ENCODE assay signal across 26 cellular contexts in genomic region chr11:127063191-127063590, GRCh38.
"Had no signal": no experiment of that assay in that cellular context is flagged by ENCODE, and none has a peak within 500 bp of the region (broad histone marks: within the 10 kb centered on the region; RNA-seq: fewer than 3 reads in every experiment).

No MANE protein-coding gene starts in this region.

- DNase-seq: activated CD4-positive, alpha-beta memory T cell treated with anti-CD3 and anti-CD28 coated beads for 36 hours; activated CD4-positive, alpha-beta T cell treated with anti-CD3 and anti-CD28 coated beads, Interleukin-2, amount 10 ng/mL, durations not matched to agents 7 days and 5 days; activated CD4-positive, CD25-positive, alpha-beta regulatory T cell; activated CD8-positive, alpha-beta memory T cell treated with anti-CD3 and anti-CD28 coated beads for 24 hours; activated effector memory CD4-positive, alpha-beta T cell treated with anti-CD3 and anti-CD28 coated beads, Interleukin-2, amount 50 U/mL, for 16 hours; activated naive CD4-positive, alpha-beta T cell treated with Interleukin-2 at 50 U/mL for 16 hours; activated naive CD8-positive, alpha-beta T cell treated with anti-CD3 and anti-CD28 coated beads, Interleukin-2, amount 50 U/mL, for 24 hours; activated T-cell treated with anti-CD3 and anti-CD28 coated beads, Interleukin-2, amount 50 U/mL, for 4 hours; amniotic stem cell; MM.1S; NCI-H1105 treated with DMSO at 0.1 percent for 48 hours; NCI-H1436 treated with DMSO at 0.1 percent for 48 hours; NCI-H1930; NCI-H446 treated with DMSO at 0.1 percent for 48 hours; NCI-H524 treated with DMSO at 0.1 percent for 48 hours; NCI-H748 treated with DMSO at 0.1 percent for 48 hours; NK-92 treated with Interleukin-12 subunit alpha and Interleukin-12 subunit beta, amount 100 ng/mL, for 24 hours; OCI-M1; Right ventricle myocardium superior; SJCRH30; SK-N-SH; T-helper 1 cell had no signal

- H3K9me3 Mint-ChIP-seq: activated CD4-positive, alpha-beta memory T cell treated with anti-CD3 and anti-CD28 coated beads for 36 hours; activated CD4-positive, alpha-beta T cell treated with anti-CD3 and anti-CD28 coated beads, Interleukin-2, amount 10 ng/mL, durations not matched to agents 7 days and 5 days; activated naive CD4-positive, alpha-beta T cell treated with anti-CD3 and anti-CD28 coated beads, Interleukin-2, amount 50 U/mL, for 72 hours; activated naive CD8-positive, alpha-beta T cell treated with anti-CD3 and anti-CD28 coated beads, Interleukin-2, amount 50 U/mL, for 24 hours; activated T-cell treated with anti-CD3 and anti-CD28 coated beads, Interleukin-2, amount 50 U/mL, for 4 hours; brain had no signal

- H3K4me3 Mint-ChIP-seq: activated CD4-positive, alpha-beta memory T cell treated with anti-CD3 and anti-CD28 coated beads for 36 hours; activated CD4-positive, alpha-beta T cell treated with anti-CD3 and anti-CD28 coated beads, Interleukin-2, amount 10 ng/mL, durations not matched to agents 7 days and 5 days; activated naive CD8-positive, alpha-beta T cell treated with anti-CD3 and anti-CD28 coated beads, Interleukin-2, amount 50 U/mL, for 24 hours; activated T-cell treated with anti-CD3 and anti-CD28 coated beads, Interleukin-2, amount 50 U/mL, for 4 hours; brain; central memory CD8-positive, alpha-beta T cell had no signal

- H3K27me3 Mint-ChIP-seq: activated CD4-positive, alpha-beta memory T cell treated with anti-CD3 and anti-CD28 coated beads for 36 hours; activated CD4-positive, alpha-beta T cell treated with anti-CD3 and anti-CD28 coated beads, Interleukin-2, amount 10 ng/mL, durations not matched to agents 7 days and 5 days; activated naive CD8-positive, alpha-beta T cell treated with anti-CD3 and anti-CD28 coated beads, Interleukin-2, amount 50 U/mL, for 24 hours had no signal

- H3K27ac Mint-ChIP-seq: activated CD4-positive, alpha-beta memory T cell treated with anti-CD3 and anti-CD28 coated beads for 36 hours; activated CD4-positive, alpha-beta T cell treated with anti-CD3 and anti-CD28 coated beads, Interleukin-2, amount 10 ng/mL, durations not matched to agents 7 days and 5 days; activated naive CD4-positive, alpha-beta T cell treated with anti-CD3 and anti-CD28 coated beads, Interleukin-2, amount 50 U/mL, for 72 hours; activated naive CD8-positive, alpha-beta T cell treated with anti-CD3 and anti-CD28 coated beads, Interleukin-2, amount 50 U/mL, for 24 hours had no signal

- H3K36me3 Mint-ChIP-seq: activated CD4-positive, alpha-beta memory T cell treated with anti-CD3 and anti-CD28 coated beads for 36 hours; activated naive CD4-positive, alpha-beta T cell treated with anti-CD3 and anti-CD28 coated beads, Interleukin-2, amount 50 U/mL, for 72 hours; brain had no signal

- ATAC-seq: activated naive CD4-positive, alpha-beta T cell treated with anti-CD3 and anti-CD28 coated beads, Interleukin-2, amount 50 U/mL, for 72 hours; activated naive CD8-positive, alpha-beta T cell treated with anti-CD3 and anti-CD28 coated beads, Interleukin-2, amount 50 U/mL, for 24 hours; activated T-cell treated with anti-CD3 and anti-CD28 coated beads, Interleukin-2, amount 50 U/mL, for 4 hours; Panc1 had no signal

- H3K4me1 Mint-ChIP-seq: activated CD4-positive, alpha-beta T cell treated with anti-CD3 and anti-CD28 coated beads, Interleukin-2, amount 10 ng/mL, durations not matched to agents 7 days and 5 days; activated naive CD8-positive, alpha-beta T cell treated with anti-CD3 and anti-CD28 coated beads, Interleukin-2, amount 50 U/mL, for 24 hours; central memory CD8-positive, alpha-beta T cell had no signal
